ENCODE assay signal across 40 cellular contexts in the genomic region with DNA sequence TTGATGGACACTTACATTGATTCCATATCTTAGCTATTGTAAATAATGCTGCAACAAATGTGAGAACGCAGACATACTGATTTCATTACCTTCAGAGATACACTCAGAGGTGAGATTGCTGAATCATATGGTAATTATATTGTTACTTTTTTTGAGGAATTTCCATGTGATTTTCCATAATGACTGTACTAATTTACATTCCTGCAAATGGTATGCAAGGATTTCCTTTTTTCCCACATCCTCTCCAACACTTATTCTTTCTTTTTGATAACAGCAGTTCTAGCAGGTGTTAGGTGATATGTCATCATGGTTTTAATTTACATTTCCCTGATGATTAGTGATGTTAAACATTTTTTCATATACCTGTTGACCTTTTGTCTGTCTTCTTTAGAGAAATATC.
"Had no signal": no experiment of that assay in that cellular context is flagged by ENCODE, and none has a peak within 500 bp of the region (broad histone marks: within the 10 kb centered on the region; RNA-seq: fewer than 3 reads in every experiment).

No MANE protein-coding gene starts in this region.

- ATAC-seq: activated naive CD4-positive, alpha-beta T cell treated with anti-CD3 and anti-CD28 coated beads, Interleukin-2, amount 50 U/mL, for 72 hours; activated naive CD8-positive, alpha-beta T cell treated with anti-CD3 and anti-CD28 coated beads, Interleukin-2, amount 50 U/mL, for 24 hours; activated T-cell treated with anti-CD3 and anti-CD28 coated beads, Interleukin-2, amount 50 U/mL, for 4 hours; activated T-cell treated with anti-CD3 and anti-CD28 coated beads, Interleukin-2, amount 50 U/mL, for 72 hours; activated T-helper 17 cell treated with anti-CD3 and anti-CD28 coated beads, Interleukin-2, amount 50 U/mL, for 72 hours; body of pancreas had no signal

- H3K36me3 ChIP-seq: adrenal gland, ascending aorta, brain microvascular endothelial cell, breast epithelium, cardiac muscle cell had no signal

- H3K4me3 Mint-ChIP-seq: activated naive CD4-positive, alpha-beta T cell treated with anti-CD3 and anti-CD28 coated beads for 36 hours; activated naive CD4-positive, alpha-beta T cell treated with anti-CD3 and anti-CD28 coated beads, Interleukin-2, amount 10 ng/mL, durations not matched to agents 7 days and 5 days; activated naive CD4-positive, alpha-beta T cell treated with anti-CD3 and anti-CD28 coated beads, Interleukin-2, amount 50 U/mL, for 24 hours; activated naive CD8-positive, alpha-beta T cell; activated naive CD8-positive, alpha-beta T cell treated with anti-CD3 and anti-CD28 coated beads for 36 hours; activated naive CD8-positive, alpha-beta T cell treated with anti-CD3 and anti-CD28 coated beads, Interleukin-2, amount 10 ng/mL, durations not matched to agents 7 days and 5 days; activated naive CD8-positive, alpha-beta T cell treated with anti-CD3 and anti-CD28 coated beads, Interleukin-2, amount 50 U/mL, for 24 hours; activated T-cell treated with anti-CD3 and anti-CD28 coated beads, Interleukin-2, amount 50 U/mL, for 24 hours; activated T-cell treated with anti-CD3 and anti-CD28 coated beads, Interleukin-2, amount 50 U/mL, for 4 hours; activated T-cell treated with anti-CD3 and anti-CD28 coated beads, Interleukin-2, amount 50 U/mL, for 72 hours; activated T-helper 1 cell treated with anti-CD3 and anti-CD28 coated beads, Interleukin-12 subunit alpha, Interleukin-12 subunit beta, Interleukin-2, Interleukin-4 antibody, amounts not matched to agents 30 ng/mL and 10 ng/mL and 1 ng/mL, durations not matched to agents 14 hours and 24 hours and 36 hours; activated T-helper 17 cell treated with anti-CD3 and anti-CD28 coated beads, Interleukin-2, amount 50 U/mL, for 72 hours; brain; central memory CD8-positive, alpha-beta T cell had no signal

- H3K9me3 ChIP-seq: adrenal gland had no signal

- FAIRE-seq: astrocyte had no signal

- H3K9me3 Mint-ChIP-seq: activated naive CD8-positive, alpha-beta T cell treated with anti-CD3 and anti-CD28 coated beads, Interleukin-2, amount 10 ng/mL, durations not matched to agents 7 days and 5 days had no signal

- H3K27me3 ChIP-seq: adrenal gland, ascending aorta, body of pancreas, brain microvascular endothelial cell, breast epithelium, cardiac muscle cell had no signal

- H3K27me3 Mint-ChIP-seq: activated naive CD4-positive, alpha-beta T cell treated with anti-CD3 and anti-CD28 coated beads, Interleukin-2, amount 10 ng/mL, durations not matched to agents 7 days and 5 days; activated naive CD4-positive, alpha-beta T cell treated with anti-CD3 and anti-CD28 coated beads, Interleukin-2, amount 50 U/mL, for 24 hours; activated naive CD8-positive, alpha-beta T cell; activated naive CD8-positive, alpha-beta T cell treated with anti-CD3 and anti-CD28 coated beads for 36 hours; activated naive CD8-positive, alpha-beta T cell treated with anti-CD3 and anti-CD28 coated beads, Interleukin-2, amount 10 ng/mL, durations not matched to agents 7 days and 5 days; activated naive CD8-positive, alpha-beta T cell treated with anti-CD3 and anti-CD28 coated beads, Interleukin-2, amount 50 U/mL, for 24 hours; activated T-cell treated with anti-CD3 and anti-CD28 coated beads, Interleukin-2, amount 50 U/mL, for 24 hours; activated T-helper 17 cell treated with anti-CD3 and anti-CD28 coated beads, Interleukin-2, amount 50 U/mL, for 72 hours; central memory CD8-positive, alpha-beta T cell had no signal

- H3K36me3 Mint-ChIP-seq: activated naive CD4-positive, alpha-beta T cell treated with anti-CD3 and anti-CD28 coated beads, Interleukin-2, amount 10 ng/mL, durations not matched to agents 7 days and 5 days; activated naive CD4-positive, alpha-beta T cell treated with anti-CD3 and anti-CD28 coated beads, Interleukin-2, amount 50 U/mL, for 24 hours; activated naive CD8-positive, alpha-beta T cell; activated naive CD8-positive, alpha-beta T cell treated with anti-CD3 and anti-CD28 coated beads for 36 hours; activated naive CD8-positive, alpha-beta T cell treated with anti-CD3 and anti-CD28 coated beads, Interleukin-2, amount 10 ng/mL, durations not matched to agents 7 days and 5 days had no signal

- H3K4me1 Mint-ChIP-seq: activated naive CD4-positive, alpha-beta T cell treated with anti-CD3 and anti-CD28 coated beads, Interleukin-2, amount 10 ng/mL, durations not matched to agents 7 days and 5 days; activated naive CD4-positive, alpha-beta T cell treated with anti-CD3 and anti-CD28 coated beads, Interleukin-2, amount 50 U/mL, for 24 hours; activated naive CD8-positive, alpha-beta T cell treated with anti-CD3 and anti-CD28 coated beads for 36 hours; activated naive CD8-positive, alpha-beta T cell treated with anti-CD3 and anti-CD28 coated beads, Interleukin-2, amount 10 ng/mL, durations not matched to agents 7 days and 5 days; activated naive CD8-positive, alpha-beta T cell treated with anti-CD3 and anti-CD28 coated beads, Interleukin-2, amount 50 U/mL, for 24 hours; activated T-helper 17 cell treated with anti-CD3 and anti-CD28 coated beads, Interleukin-2, amount 50 U/mL, for 72 hours; brain; central memory CD8-positive, alpha-beta T cell had no signal

- H3K27ac ChIP-seq: adrenal gland, ascending aorta, body of pancreas, brain microvascular endothelial cell, breast epithelium, cardiac muscle cell had no signal

- H3K4me1 ChIP-seq: adrenal gland, ascending aorta, body of pancreas, breast epithelium had no signal

- H3K4me3 ChIP-seq: adrenal gland, ascending aorta, body of pancreas, breast epithelium, cardiac muscle cell had no signal

- DNase-seq: activated effector memory CD4-positive, alpha-beta T cell treated with anti-CD3 and anti-CD28 coated beads, Interleukin-2, amount 50 U/mL, for 16 hours; activated effector memory CD4-positive, alpha-beta T cell treated with Interleukin-2 at 50 U/mL for 16 hours; activated gamma-delta T cell; activated gamma-delta T cell treated with Interleukin-2 at 50 U/mL for 16 hours; activated naive CD4-positive, alpha-beta T cell; activated naive CD4-positive, alpha-beta T cell treated with anti-CD3 and anti-CD28 coated beads for 36 hours; activated naive CD4-positive, alpha-beta T cell treated with anti-CD3 and anti-CD28 coated beads, Interleukin-2, amount 10 ng/mL, durations not matched to agents 7 days and 5 days; activated naive CD4-positive, alpha-beta T cell treated with anti-CD3 and anti-CD28 coated beads, Interleukin-2, amount 50 U/mL, for 16 hours; activated naive CD4-positive, alpha-beta T cell treated with Interleukin-2 at 50 U/mL for 16 hours; activated naive CD8-positive, alpha-beta T cell treated with anti-CD3 and anti-CD28 coated beads for 36 hours; activated naive CD8-positive, alpha-beta T cell treated with anti-CD3 and anti-CD28 coated beads, Interleukin-2, amount 10 ng/mL, durations not matched to agents 7 days and 5 days; activated naive CD8-positive, alpha-beta T cell treated with anti-CD3 and anti-CD28 coated beads, Interleukin-2, amount 50 U/mL, for 24 hours; activated T-cell treated with anti-CD3 and anti-CD28 coated beads for 4 hours; activated T-cell treated with anti-CD3 and anti-CD28 coated beads, Interleukin-2, amount 50 U/mL, for 1 hour; activated T-cell treated with anti-CD3 and anti-CD28 coated beads, Interleukin-2, amount 50 U/mL, for 24 hours; activated T-cell treated with anti-CD3 and anti-CD28 coated beads, Interleukin-2, amount 50 U/mL, for 4 hours; activated T-cell treated with anti-CD3 and anti-CD28 coated beads, Interleukin-2, amount 50 U/mL, for 48 hours; activated T-cell treated with anti-CD3 and anti-CD28 coated beads, Interleukin-2, amount 50 U/mL, for 72 hours; adrenal gland; amniotic stem cell; amygdala; anterior cingulate cortex; aorta; body of pancreas; brain microvascular endothelial cell; caudate nucleus; central memory CD4-positive, alpha-beta T cell; cerebellar nuclear complex had no signal

- H3K27ac Mint-ChIP-seq: activated naive CD4-positive, alpha-beta T cell treated with anti-CD3 and anti-CD28 coated beads for 36 hours; activated naive CD4-positive, alpha-beta T cell treated with anti-CD3 and anti-CD28 coated beads, Interleukin-2, amount 10 ng/mL, durations not matched to agents 7 days and 5 days; activated naive CD4-positive, alpha-beta T cell treated with anti-CD3 and anti-CD28 coated beads, Interleukin-2, amount 50 U/mL, for 24 hours; activated naive CD4-positive, alpha-beta T cell treated with anti-CD3 and anti-CD28 coated beads, Interleukin-2, amount 50 U/mL, for 72 hours; activated naive CD8-positive, alpha-beta T cell; activated naive CD8-positive, alpha-beta T cell treated with anti-CD3 and anti-CD28 coated beads for 36 hours; activated naive CD8-positive, alpha-beta T cell treated with anti-CD3 and anti-CD28 coated beads, Interleukin-2, amount 10 ng/mL, durations not matched to agents 7 days and 5 days; activated naive CD8-positive, alpha-beta T cell treated with anti-CD3 and anti-CD28 coated beads, Interleukin-2, amount 50 U/mL, for 24 hours; activated T-cell treated with anti-CD3 and anti-CD28 coated beads, Interleukin-2, amount 50 U/mL, for 24 hours; activated T-cell treated with anti-CD3 and anti-CD28 coated beads, Interleukin-2, amount 50 U/mL, for 72 hours; activated T-helper 1 cell treated with anti-CD3 and anti-CD28 coated beads, Interleukin-12 subunit alpha, Interleukin-12 subunit beta, Interleukin-2, Interleukin-4 antibody, amounts not matched to agents 30 ng/mL and 10 ng/mL and 1 ng/mL, durations not matched to agents 14 hours and 24 hours and 36 hours; activated T-helper 17 cell treated with anti-CD3 and anti-CD28 coated beads, Interleukin-2, amount 50 U/mL, for 72 hours; activated T-helper 2 cell treated with anti-CD3 and anti-CD28 coated beads, Interferon-gamma antibody, Interleukin-2, Interleukin-4, amounts not matched to agents 10 μg/mL and 5 μg/mL and 100 μg/mL, durations not matched to agents 14 hours and 24 hours and 36 hours; brain had no signal
